In the genomic region with DNA sequence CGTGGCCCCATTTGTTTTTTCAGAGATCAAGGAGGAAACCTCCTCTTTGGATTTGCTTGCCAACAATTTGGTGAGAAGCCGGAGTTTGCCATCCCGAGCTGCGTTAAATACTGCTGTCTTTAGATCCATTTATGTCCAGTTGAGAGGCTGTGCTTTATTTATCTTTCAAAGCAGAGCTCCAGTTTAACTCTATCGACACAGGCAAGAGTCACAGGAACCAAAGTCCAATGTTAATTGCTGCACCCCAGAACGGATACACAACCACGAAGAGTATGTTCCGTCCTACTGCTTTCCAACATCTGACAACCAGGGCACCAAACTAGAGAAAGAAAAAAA, we compare ENCODE assay signal across 8 cellular contexts. TPM values are rescaled to one million over a fixed set of nuclear protein-coding genes. Genes with fewer than 3 reads are reported as not detected.
A peak's percentile ranks its signal among the peaks of the same experiment; 100 is the strongest.
DNase-seq lines count a peak whose midpoint lies in the region; ATAC-seq and TF ChIP-seq lines count a peak whose summit lies in the region.

No MANE protein-coding gene starts in this region.

- peak overlapping the region; percentile 97 for H3K4me3 Mint-ChIP-seq in memory B cell

- peaks cover 39% of the 10 kb centered on the region for H3K4me1 Mint-ChIP-seq in memory B cell

- H3K27me3 ChIP-seq in right atrium auricular region (no peaks in the 10 kb centered on the region), brain microvascular endothelial cell (replicated peaks) (no peaks in the 10 kb centered on the region), vagina (no peaks in the 10 kb centered on the region)

- peak overlapping the region; percentile 96 for H3K27ac Mint-ChIP-seq in memory B cell

- H3K4me3 ChIP-seq in right atrium auricular region (peak overlapping the region; percentile 86 to 87), brain microvascular endothelial cell (ENCODE audit: low read depth, low read length) (peak overlapping the region; percentile 81), vagina (peak overlapping the region; percentile 73 to 89)

- H3K9me3 ChIP-seq in right atrium auricular region (peaks cover 0 to 8% of the 10 kb centered on the region in 2 donors), vagina (no peaks in the 10 kb centered on the region)

- in situ Hi-C loops in brain microvascular endothelial cell (cut with HindIII; ENCODE audit: low pct_ligation_motif_present, low sequenced_read_pairs): no loop called here

- ATAC-seq in memory B cell (ENCODE audit: low read depth) (no peak), GM19324 (IDR thresholded peaks at IDR 0.05; ENCODE audit: low FRiP score, unreplicated experiment) (no peak), HG02610 (IDR thresholded peaks at IDR 0.05; ENCODE audit: unreplicated experiment) (no peak)

- H3K36me3 ChIP-seq in right atrium auricular region (peaks cover 32% of the 10 kb centered on the region), brain microvascular endothelial cell (replicated peaks) (peaks cover 19% of the 10 kb centered on the region), vagina (peaks cover 0 to 8% of the 10 kb centered on the region in 2 donors)

- intact Hi-C loops in cardiac septum (cut with DNase I) (loop anchor here (10.0 kb wide), 1 partner anchor 291 kb away; no protein-coding TSS in a partner anchor), vagina (cut with DNase I) (no loop called here)

- TF ChIP-seq CTCF in right atrium auricular region (IDR thresholded peaks at IDR 0.05): no peak
- no peak for TF ChIP-seq CTCF in brain microvascular endothelial cell (IDR thresholded peaks at IDR 0.05; ENCODE audit: low read depth, low read length, missing control alignments)
- no peak for TF ChIP-seq CTCF in vagina (IDR thresholded peaks at IDR 0.05)

- H3K27ac ChIP-seq in right atrium auricular region (peak overlapping the region; percentile 98 to 99), brain microvascular endothelial cell (peak overlapping the region; percentile 81), vagina (peak overlapping the region; percentile 98)

- H3K27me3 Mint-ChIP-seq in memory B cell: no peaks in the 10 kb centered on the region

- H3K4me1 ChIP-seq in right atrium auricular region (peaks cover 0 to 40% of the 10 kb centered on the region in 2 donors), vagina (peaks cover 52% of the 10 kb centered on the region)

- no peak for TF ChIP-seq POLR2A in vagina (IDR thresholded peaks at IDR 0.05)

- DNase-seq in right atrium auricular region (ENCODE audit: low spot score): no peak
- no peak for DNase-seq in cardiac septum (ENCODE audit: low spot score)
- DNase-seq in brain microvascular endothelial cell: no peak
- DNase-seq in memory B cell (ENCODE audit: low spot score in 2 of 2): no peak
- DNase-seq in vagina (ENCODE audit: extremely low spot score in 2 of 2): no peak
- no peak for DNase-seq in cerebellar nuclear complex (lab: John Stamatoyannopoulos, UW)

- H3K9me3 Mint-ChIP-seq in memory B cell: no peaks in the 10 kb centered on the region

- H3K36me3 Mint-ChIP-seq in memory B cell: peaks cover 17% of the 10 kb centered on the region

RNA-seq across cellular contexts. Expression of a gene that starts 1.2 kb away (rescaled TPM):
- 10 to 100 TPM; 21.3 to 26.0 TPM for total RNA-seq in right atrium auricular region
- 56.1 TPM for total RNA-seq in cardiac septum
- total RNA-seq in vagina: 16.5 TPM

RNA-seq across cellular contexts. Expression of a gene that starts 58.9 kb away (rescaled TPM):
- total RNA-seq in right atrium auricular region (1 to 10 TPM in 1 of 2 donors, under 1 TPM in 1; 0.67 to 1.1 TPM), cardiac septum (2.0 TPM), vagina (0.98 TPM)
